ENCODE assay signal across 9 cellular contexts in the genomic region with DNA sequence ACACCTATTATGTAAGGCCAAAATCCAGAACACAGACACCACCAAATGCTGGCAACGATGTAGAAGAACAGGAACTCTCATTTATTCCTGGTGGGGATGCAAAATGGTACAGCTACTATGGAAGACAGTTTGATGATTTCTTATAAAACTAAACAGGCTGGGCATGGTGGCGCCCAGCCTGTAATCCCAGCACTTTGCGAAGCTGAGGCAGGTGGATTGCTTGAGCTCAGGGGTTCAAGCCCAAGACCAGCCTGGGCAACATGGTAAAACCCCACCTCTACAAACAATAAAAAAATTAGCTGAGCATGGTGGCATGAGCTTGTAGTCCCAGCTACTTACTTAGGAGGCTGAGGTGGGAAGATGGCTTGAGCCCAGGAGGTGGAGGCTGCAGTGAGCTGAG.
"Had no signal": no experiment of that assay in that cellular context is flagged by ENCODE, and none has a peak within 500 bp of the region (broad histone marks: within the 10 kb centered on the region; RNA-seq: fewer than 3 reads in every experiment).

No MANE protein-coding gene starts in this region.

- H2AFZ ChIP-seq: GM23248, GM23338 had no signal

- H3K36me3 ChIP-seq: HAP-1 had no signal

- H3K4me1 Mint-ChIP-seq: GM23338, H9 had no signal

- ATAC-seq: GM23338, HCT116 had no signal

- H3K4me2 ChIP-seq: GM23338 had no signal

- H3K27ac ChIP-seq: GM23248 had no signal

- H3K4me1 ChIP-seq: HAP-1 had no signal

- H3K27ac Mint-ChIP-seq: GM23338, H9, HFFc6 had no signal

- H3K4me3 ChIP-seq: GM23248, GM23338, HAP-1 had no signal

- H3K4me3 Mint-ChIP-seq: GM23338, H9, HFFc6 had no signal

- DNase-seq: GM23248, GOT3, H7, H9, HCEC 1CT, HFFc6 had no signal
